ENCODE assay signal across 8 cellular contexts in genomic region chr4:184310171-184310567, GRCh38.
DNase-seq lines count a peak whose midpoint lies in the region; ATAC-seq and TF ChIP-seq lines count a peak whose summit lies in the region.

No MANE protein-coding gene starts in this region.

- ATAC-seq in T-helper 17 cell (peak; percentile 79), HG03097 (IDR thresholded peaks at IDR 0.05; ENCODE audit: low FRiP score, unreplicated experiment) (no peak), GM21619 (IDR thresholded peaks at IDR 0.05; ENCODE audit: unreplicated experiment) (no peak)

- H3K4me3 Mint-ChIP-seq in T-helper 17 cell = peak overlapping the region; percentile 37

- H3K9me3 ChIP-seq in T-helper 17 cell (ENCODE audit: control insufficient read depth, low read length, poor library complexity, severe bottlenecking) = no peaks in the 10 kb centered on the region

- TF ChIP-seq POLR2A in erythroblast (IDR thresholded peaks at IDR 0.05; ENCODE audit: low read length) = no peak

- H3K36me3 Mint-ChIP-seq in T-helper 17 cell (ENCODE audit: low read depth) = no peaks in the 10 kb centered on the region

- H3K27ac Mint-ChIP-seq in T-helper 17 cell = peak overlapping the region; percentile 59

- peak; percentile 10 for DNase-seq in activated T-cell treated with anti-CD3 and anti-CD28 coated beads for 1 hour (ENCODE audit: low read depth)
- DNase-seq in activated T-cell treated with anti-CD3 and anti-CD28 coated beads for 4 hours = no peak
- DNase-seq in T-helper 17 cell = no peak
- peak; percentile 49 to 64 for DNase-seq in erythroblast (lab: John Stamatoyannopoulos, UW)
- peak; percentile 40 for DNase-seq in stimulated activated CD4-positive, alpha-beta T cell treated with anti-CD3 and anti-CD28 coated beads, Interleukin-4, amount 100 ng/mL, for 24 hours
- DNase-seq in MV-4-11 (lab: John Stamatoyannopoulos, UW) = no peak

- H3K4me1 Mint-ChIP-seq in T-helper 17 cell = peaks cover 25% of the 10 kb centered on the region

- H3K27me3 Mint-ChIP-seq in T-helper 17 cell = no peaks in the 10 kb centered on the region

Comparison
In these comparisons a context has a peak if more than half of its experiments do, and no peak if none do; other contexts are left out.
1. DNase-seq: peak in activated T-cell treated with anti-CD3 and anti-CD28 coated beads for 1 hour (single experiment), erythroblast (2 of 2) and stimulated activated CD4-positive, alpha-beta T cell treated with anti-CD3 and anti-CD28 coated beads, Interleukin-4, amount 100 ng/mL, for 24 hours (single experiment); none in activated T-cell treated with anti-CD3 and anti-CD28 coated beads for 4 hours (single experiment), T-helper 17 cell (0 of 3) and MV-4-11 (single experiment).